In genomic region chr20:19115581-19115980, GRCh38 we compare ENCODE assay signal across 14 cellular contexts.
DNase-seq lines count a peak whose midpoint lies in the region; ATAC-seq and TF ChIP-seq lines count a peak whose summit lies in the region.
"Had no signal": no experiment of that assay in that cellular context is flagged by ENCODE, and none has a peak within 500 bp of the region (broad histone marks: within the 10 kb centered on the region; RNA-seq: fewer than 3 reads in every experiment).

No MANE protein-coding gene starts in this region.

- DNase-seq in natural killer cell (no peak), ecto neural progenitor cell (ENCODE audit: low spot score) (peak; percentile 6), islet precursor cell (peak; percentile 12), NK-92 (lab: John Stamatoyannopoulos, UW; ENCODE audit: unreplicated experiment) (no peak)
- no peak for DNase-seq in natural killer cell treated with Interleukin-12 subunit alpha and Interleukin-12 subunit beta and Interleukin-15 and Interleukin-18, amount 100 ng/mL, for 72 hours (ENCODE audit: low spot score)
- DNase-seq in activated naive CD4-positive, alpha-beta T cell (lab: John Stamatoyannopoulos, UW), result no peak
- DNase-seq: Calu3; CD8-positive, alpha-beta T cell; DMS79 treated with DMSO at 0.1 percent for 48 hours; GF-D8; GOT3; H7 had no signal

- peaks cover 2% of the 10 kb centered on the region in 2 donors for H3K9me3 Mint-ChIP-seq in natural killer cell
- H3K9me3 Mint-ChIP-seq in natural killer cell treated with Interleukin-12 subunit alpha and Interleukin-12 subunit beta and Interleukin-15 and Interleukin-18, amount 100 ng/mL, for 72 hours, result peaks cover 3% of the 10 kb centered on the region
- H3K9me3 Mint-ChIP-seq: CD8-positive, alpha-beta T cell had no signal

- no peak for TF ChIP-seq CTCF in natural killer cell (IDR thresholded peaks at IDR 0.05)

- no peaks in the 10 kb centered on the region for H3K36me3 Mint-ChIP-seq in natural killer cell
- H3K36me3 Mint-ChIP-seq in natural killer cell treated with Interleukin-12 subunit alpha and Interleukin-12 subunit beta and Interleukin-15 and Interleukin-18, amount 100 ng/mL, for 72 hours, result no peaks in the 10 kb centered on the region
- H3K36me3 Mint-ChIP-seq: CD8-positive, alpha-beta T cell had no signal

- H3K4me3 Mint-ChIP-seq in natural killer cell, result no peak overlapping the region
- no peak overlapping the region for H3K4me3 Mint-ChIP-seq in natural killer cell treated with Interleukin-12 subunit alpha and Interleukin-12 subunit beta and Interleukin-15 and Interleukin-18, amount 100 ng/mL, for 72 hours
- H3K4me3 Mint-ChIP-seq: B cell; CD8-positive, alpha-beta T cell had no signal

- intact Hi-C loops in natural killer cell (cut with micrococcal nuclease), result loop anchor here (2.0 kb wide), 1 partner anchor 41 kb away; no protein-coding TSS in a partner anchor

- ATAC-seq in natural killer cell, result no peak
- no peak for ATAC-seq in natural killer cell treated with Interleukin-12 subunit alpha and Interleukin-12 subunit beta and Interleukin-15 and Interleukin-18, amount 100 ng/mL, for 72 hours
- ATAC-seq: CD8-positive, alpha-beta T cell; HCT116 had no signal

- H3K27me3 Mint-ChIP-seq in natural killer cell (ENCODE audit: low read depth in 2 of 2), result no peaks in the 10 kb centered on the region
- H3K27me3 Mint-ChIP-seq in natural killer cell treated with Interleukin-12 subunit alpha and Interleukin-12 subunit beta and Interleukin-15 and Interleukin-18, amount 100 ng/mL, for 72 hours, result no peaks in the 10 kb centered on the region
- H3K27me3 Mint-ChIP-seq: B cell had no signal

- H3K27ac Mint-ChIP-seq in natural killer cell, result peak overlapping the region; percentile 80 to 85
- no peak overlapping the region for H3K27ac Mint-ChIP-seq in natural killer cell treated with Interleukin-12 subunit alpha and Interleukin-12 subunit beta and Interleukin-15 and Interleukin-18, amount 100 ng/mL, for 72 hours
- H3K27ac Mint-ChIP-seq: B cell; CD8-positive, alpha-beta T cell had no signal

- peaks cover 28 to 35% of the 10 kb centered on the region in 2 donors for H3K4me1 Mint-ChIP-seq in natural killer cell
- H3K4me1 Mint-ChIP-seq in natural killer cell treated with Interleukin-12 subunit alpha and Interleukin-12 subunit beta and Interleukin-15 and Interleukin-18, amount 100 ng/mL, for 72 hours (ENCODE audit: low read depth in 2 of 2), result peaks cover 7 to 17% of the 10 kb centered on the region in 2 donors

Comparison
In these comparisons a context has a peak if more than half of its experiments do, and no peak if none do; other contexts are left out.
1. H3K27ac Mint-ChIP-seq: peak in natural killer cell (2 of 2); none in natural killer cell treated with Interleukin-12 subunit alpha and Interleukin-12 subunit beta and Interleukin-15 and Interleukin-18, amount 100 ng/mL, for 72 hours (0 of 2).
2. DNase-seq: peak in ecto neural progenitor cell (single experiment) and islet precursor cell (single experiment); none in natural killer cell (single experiment), natural killer cell treated with Interleukin-12 subunit alpha and Interleukin-12 subunit beta and Interleukin-15 and Interleukin-18, amount 100 ng/mL, for 72 hours (single experiment), NK-92 (single experiment) and activated naive CD4-positive, alpha-beta T cell (0 of 4).